21 cellular contexts compared by ENCODE assay signal in the genomic region with DNA sequence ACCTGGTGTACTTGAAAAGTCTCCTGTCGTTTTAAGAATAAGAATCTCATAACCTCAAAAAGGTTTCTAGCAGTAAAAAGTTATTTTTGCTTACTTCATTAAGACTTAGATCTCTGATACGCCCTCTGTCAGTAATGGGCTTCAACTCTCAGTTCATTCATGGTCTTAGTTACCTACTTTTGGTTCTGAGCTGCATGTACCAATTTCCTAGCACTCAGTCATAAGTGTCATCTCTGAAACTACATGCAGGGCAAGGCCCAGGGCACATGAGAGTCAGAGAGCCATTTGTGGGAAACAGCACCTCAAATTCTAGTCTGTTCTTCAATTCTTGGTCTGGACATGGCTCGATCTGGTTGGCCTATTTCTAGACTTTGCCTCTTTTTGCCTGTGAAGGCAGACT.
"Had no signal": no experiment of that assay in that cellular context is flagged by ENCODE, and none has a peak within 500 bp of the region (broad histone marks: within the 10 kb centered on the region; RNA-seq: fewer than 3 reads in every experiment).

No MANE protein-coding gene starts in this region.

- H3K27ac ChIP-seq: foreskin keratinocyte, pancreas, testis, tibial nerve, upper lobe of right lung, vagina had no signal

- H3K36me3 ChIP-seq: pancreas, tibial nerve, upper lobe of right lung, vagina had no signal

- H3K27me3 ChIP-seq: foreskin keratinocyte, pancreas, testis, tibial nerve, upper lobe of right lung, vagina had no signal

- H3K9me3 ChIP-seq: pancreas, testis, upper lobe of right lung, vagina had no signal

- H3K4me1 ChIP-seq: foreskin keratinocyte, pancreas, testis, tibial nerve, upper lobe of right lung, vagina had no signal

- H3K4me3 ChIP-seq: lung, pancreas, testis, tibial nerve, upper lobe of right lung, vagina had no signal

- FAIRE-seq: endothelial cell of umbilical vein, keratinocyte, pancreas, small intestine had no signal

- DNase-seq: effector CD4-positive, alpha-beta T cell; endodermal cell; erythroblast; foreskin keratinocyte; immature natural killer cell; left ventricle myocardium superior; mesendoderm; naive B cell; occipital lobe; pancreas; right cardiac atrium; small intestine; stimulated activated CD4-positive, alpha-beta T cell treated with anti-CD3 and anti-CD28 coated beads, Interleukin-12 subunit alpha, Interleukin-12 subunit beta, amount 100 ng/mL, for 4 hours; stimulated activated naive CD4-positive, alpha-beta T cell treated with Interleukin-2 at 50 U/mL for 16 hours; testis; upper lobe of right lung had no signal

- ATAC-seq: foreskin keratinocyte, left ventricle myocardium superior, pancreas, right cardiac atrium, upper lobe of right lung had no signal
